22 cellular contexts compared by ENCODE assay signal in genomic region chr2:72629062-72629461, GRCh38.
"Had no signal": no experiment of that assay in that cellular context is flagged by ENCODE, and none has a peak within 500 bp of the region (broad histone marks: within the 10 kb centered on the region; RNA-seq: fewer than 3 reads in every experiment).

No MANE protein-coding gene starts in this region.

- DNase-seq: activated CD4-positive, alpha-beta memory T cell treated with anti-CD3 and anti-CD28 coated beads, Interleukin-2, amount 10 ng/mL, durations not matched to agents 7 days and 5 days; activated CD4-positive, alpha-beta T cell treated with anti-CD3 and anti-CD28 coated beads, Interleukin-2, amount 10 ng/mL, durations not matched to agents 24 days and 14 days; activated effector memory CD4-positive, alpha-beta T cell treated with anti-CD3 and anti-CD28 coated beads, Interleukin-2, amount 50 U/mL, for 16 hours; activated naive CD4-positive, alpha-beta T cell treated with anti-CD3 and anti-CD28 coated beads, Interleukin-2, amount 10 ng/mL, durations not matched to agents 7 days and 5 days; activated T-cell treated with anti-CD3 and anti-CD28 coated beads for 4 hours; anterior cingulate cortex; body of pancreas; caudate nucleus; endodermal cell; esophagus squamous epithelium; kidney; midbrain; stimulated activated CD4-positive, alpha-beta T cell treated with anti-CD3 and anti-CD28 coated beads, Interleukin-12 subunit alpha, Interleukin-12 subunit beta, amount 100 ng/mL, for 4 hours; transverse colon; uterus had no signal

- H3K4me1 ChIP-seq: body of pancreas, transverse colon, uterus had no signal

- H3K27me3 Mint-ChIP-seq: activated CD4-positive, alpha-beta memory T cell treated with anti-CD3 and anti-CD28 coated beads, Interleukin-2, amount 10 ng/mL, durations not matched to agents 7 days and 5 days; activated CD4-positive, alpha-beta T cell treated with anti-CD3 and anti-CD28 coated beads, Interleukin-2, amount 10 ng/mL, durations not matched to agents 24 days and 14 days; activated naive CD4-positive, alpha-beta T cell treated with anti-CD3 and anti-CD28 coated beads, Interleukin-2, amount 10 ng/mL, durations not matched to agents 7 days and 5 days; natural killer cell treated with Interleukin-12 subunit alpha and Interleukin-12 subunit beta and Interleukin-15 and Interleukin-18, amount 100 ng/mL, for 72 hours; progenitor cell of endocrine pancreas had no signal

- H3K27me3 ChIP-seq: body of pancreas, esophagus squamous epithelium, transverse colon, uterus had no signal

- H3K36me3 ChIP-seq: esophagus squamous epithelium, transverse colon, uterus had no signal

- H3K27ac Mint-ChIP-seq: activated CD4-positive, alpha-beta memory T cell treated with anti-CD3 and anti-CD28 coated beads, Interleukin-2, amount 10 ng/mL, durations not matched to agents 7 days and 5 days; activated CD4-positive, alpha-beta T cell treated with anti-CD3 and anti-CD28 coated beads, Interleukin-2, amount 10 ng/mL, durations not matched to agents 24 days and 14 days; endodermal cell; natural killer cell treated with Interleukin-12 subunit alpha and Interleukin-12 subunit beta and Interleukin-15 and Interleukin-18, amount 100 ng/mL, for 72 hours; progenitor cell of endocrine pancreas; T-helper 2 cell treated with Interferon-gamma antibody and Interleukin-4, amounts not matched to agents 5 μg/mL and 100 μg/mL, for 36 hours had no signal

- H3K4me3 ChIP-seq: body of pancreas, esophagus squamous epithelium, transverse colon, uterus had no signal

- H3K36me3 Mint-ChIP-seq: activated naive CD4-positive, alpha-beta T cell treated with anti-CD3 and anti-CD28 coated beads, Interleukin-2, amount 10 ng/mL, durations not matched to agents 7 days and 5 days; natural killer cell treated with Interleukin-12 subunit alpha and Interleukin-12 subunit beta and Interleukin-15 and Interleukin-18, amount 100 ng/mL, for 72 hours had no signal

- H3K27ac ChIP-seq: body of pancreas, esophagus squamous epithelium, transverse colon, uterus, VCaP had no signal

- ATAC-seq: activated CD4-positive, CD25-positive, alpha-beta regulatory T cell treated with anti-CD3 and anti-CD28 coated beads, Interleukin-2, amount 50 U/mL, for 24 hours; body of pancreas; left lobe of liver; natural killer cell treated with Interleukin-12 subunit alpha and Interleukin-12 subunit beta and Interleukin-15 and Interleukin-18, amount 100 ng/mL, for 72 hours; SK-N-SH treated with all-trans-retinoic acid at 6 μM for 48 hours had no signal

- H3K4me1 Mint-ChIP-seq: activated CD4-positive, alpha-beta memory T cell treated with anti-CD3 and anti-CD28 coated beads, Interleukin-2, amount 10 ng/mL, durations not matched to agents 7 days and 5 days; activated CD4-positive, alpha-beta T cell treated with anti-CD3 and anti-CD28 coated beads, Interleukin-2, amount 10 ng/mL, durations not matched to agents 24 days and 14 days; activated naive CD4-positive, alpha-beta T cell treated with anti-CD3 and anti-CD28 coated beads, Interleukin-2, amount 10 ng/mL, durations not matched to agents 7 days and 5 days had no signal

- H3K9me3 ChIP-seq: body of pancreas, esophagus squamous epithelium, transverse colon, uterus had no signal

- H3K4me3 Mint-ChIP-seq: activated CD4-positive, alpha-beta memory T cell treated with anti-CD3 and anti-CD28 coated beads, Interleukin-2, amount 10 ng/mL, durations not matched to agents 7 days and 5 days; activated CD4-positive, alpha-beta T cell treated with anti-CD3 and anti-CD28 coated beads, Interleukin-2, amount 10 ng/mL, durations not matched to agents 24 days and 14 days; activated naive CD4-positive, alpha-beta T cell treated with anti-CD3 and anti-CD28 coated beads, Interleukin-2, amount 10 ng/mL, durations not matched to agents 7 days and 5 days; endodermal cell; natural killer cell treated with Interleukin-12 subunit alpha and Interleukin-12 subunit beta and Interleukin-15 and Interleukin-18, amount 100 ng/mL, for 72 hours; T-helper 2 cell treated with Interferon-gamma antibody and Interleukin-4, amounts not matched to agents 5 μg/mL and 100 μg/mL, for 36 hours had no signal

- H3K9me3 Mint-ChIP-seq: activated CD4-positive, alpha-beta memory T cell treated with anti-CD3 and anti-CD28 coated beads, Interleukin-2, amount 10 ng/mL, durations not matched to agents 7 days and 5 days; activated CD4-positive, alpha-beta T cell treated with anti-CD3 and anti-CD28 coated beads, Interleukin-2, amount 10 ng/mL, durations not matched to agents 24 days and 14 days; activated naive CD4-positive, alpha-beta T cell treated with anti-CD3 and anti-CD28 coated beads, Interleukin-2, amount 10 ng/mL, durations not matched to agents 7 days and 5 days; endodermal cell; natural killer cell treated with Interleukin-12 subunit alpha and Interleukin-12 subunit beta and Interleukin-15 and Interleukin-18, amount 100 ng/mL, for 72 hours; T-helper 2 cell treated with Interferon-gamma antibody and Interleukin-4, amounts not matched to agents 5 μg/mL and 100 μg/mL, for 36 hours had no signal
